In genomic region chr19:49819452-49820115, GRCh38 we compare ENCODE assay signal across 8 cellular contexts. TPM values are rescaled to one million over a fixed set of nuclear protein-coding genes. Genes with fewer than 3 reads are reported as not detected.
DNase-seq lines count a peak whose midpoint lies in the region; ATAC-seq and TF ChIP-seq lines count a peak whose summit lies in the region.
"Not testable (repeated sequence)": the region's sequence is repeated elsewhere in the genome, so short reads cannot be mapped to it uniquely, and the experiment has no call there.

No MANE protein-coding gene starts in this region.

- H3K27ac ChIP-seq in AG04450 (ENCODE audit: low read depth, low read length); H9 (ENCODE audit: insufficient read length, low read depth, low read length); skeletal muscle tissue (ENCODE audit: low read depth, low read length): not testable (repeated sequence)

- not testable (repeated sequence) for H3K27me3 Mint-ChIP-seq in H9 (ENCODE audit: low read depth); activated T-cell treated with anti-CD3 and anti-CD28 coated beads, Interleukin-2, amount 50 U/mL, for 24 hours; glutamatergic neuron (ENCODE audit: unreplicated experiment); naive B cell

- H3K4me3 ChIP-seq in AG04450 (ENCODE audit: low read depth, low read length) (peak overlapping the region; percentile 99), NT2/D1 (ENCODE audit: insufficient read length, low read depth) (peak overlapping the region; percentile 93), cardiac fibroblast (replicated peaks in 1 of 2; ENCODE audit: low read depth in 2 of 2, low read length in 2 of 2) (peak overlapping the region; percentile 76 to 95), skeletal muscle tissue (ENCODE audit: low read length in 3 of 3) (peak overlapping the region; percentile 87 to 94 (median 90))

- TF ChIP-seq CTCF in AG04450 (IDR thresholded peaks at IDR 0.05; ENCODE audit: low read depth, low read length); H9 (conservative IDR thresholded peaks at IDR 0.05); cardiac fibroblast (IDR thresholded peaks at IDR 0.05; ENCODE audit: low read depth, low read length); glutamatergic neuron (IDR thresholded peaks at IDR 0.05; ENCODE audit: partially characterized antibody, unreplicated experiment): not testable (repeated sequence)

- H2AK5ac ChIP-seq in H9 (ENCODE audit: insufficient read length, low read length): not testable (repeated sequence)

- not testable (repeated sequence) for H3K4ac ChIP-seq in H9 (ENCODE audit: low read depth, low read length)

- not testable (repeated sequence) for H3K4me1 ChIP-seq in H9 (ENCODE audit: insufficient read depth, low read length); NT2/D1 (ENCODE audit: insufficient read depth, insufficient read length)
- peaks cover 17 to 24% (median 17%) of the 10 kb centered on the region in 3 donors for H3K4me1 ChIP-seq in skeletal muscle tissue (ENCODE audit: control insufficient read depth in 3 of 3, insufficient read depth in 3 of 3, low read length in 3 of 3)

- not testable (repeated sequence) for H2BK5ac ChIP-seq in H9 (ENCODE audit: insufficient read length, low read length)

- H2BK120ac ChIP-seq in H9 (ENCODE audit: low read depth, low read length, poor library complexity, severe bottlenecking): not testable (repeated sequence)

- WGBS in H9 (ENCODE audit: extremely low coverage, insufficient read length, low lambda C conversion rate): no CpG with 5 or more reads among the region's 7 CpGs

- not testable (repeated sequence) for H3K56ac ChIP-seq in H9 (ENCODE audit: insufficient read length, low read depth, low read length)

- ATAC-seq in naive B cell (ENCODE audit: low read depth in 2 of 2): not testable (repeated sequence)

- DNase-seq in AG04450 (ENCODE audit: low read depth, low spot score); H9; NT2/D1 (ENCODE audit: low read depth, low spot score); activated T-cell treated with anti-CD3 and anti-CD28 coated beads, Interleukin-2, amount 50 U/mL, for 24 hours; cardiac fibroblast (ENCODE audit: low read depth in 2 of 2); glutamatergic neuron; naive B cell: not testable (repeated sequence)

- not testable (repeated sequence) for H3K27me3 ChIP-seq in AG04450 (ENCODE audit: control insufficient read depth, insufficient read depth, low read length); H9 (ENCODE audit: insufficient read depth, low read length); NT2/D1 (ENCODE audit: insufficient read depth, insufficient read length); skeletal muscle tissue (ENCODE audit: control insufficient read depth in 3 of 3, insufficient read depth in 3 of 3, low read length in 3 of 3)

- H3K36me3 Mint-ChIP-seq in H9 (ENCODE audit: insufficient read depth in 1 of 3, low read depth in 3 of 3): peaks cover 10 to 32% (median 21%) of the 10 kb centered on the region in 3 experiments
- H3K36me3 Mint-ChIP-seq in activated T-cell treated with anti-CD3 and anti-CD28 coated beads, Interleukin-2, amount 50 U/mL, for 24 hours (ENCODE audit: low read depth): peaks cover 37% of the 10 kb centered on the region
- not testable (repeated sequence) for H3K36me3 Mint-ChIP-seq in glutamatergic neuron (ENCODE audit: unreplicated experiment); naive B cell

- not testable (repeated sequence) for H3K23me2 ChIP-seq in H9 (ENCODE audit: insufficient read length, low read depth, low read length, poor library complexity, severe bottlenecking)

- not testable (repeated sequence) for H4K20me1 ChIP-seq in H9 (ENCODE audit: control insufficient read depth, insufficient read depth, insufficient read length)

- CTCF ChIA-PET in AG04450 (lab: Charles Lee): interaction anchor here (0.7 to 1.0 kb wide), 2 partner anchors 12 to 137 kb away, joined by 3 to 4 read pairs; no protein-coding TSS in a partner anchor

- not testable (repeated sequence) for H3K79me2 ChIP-seq in H9 (ENCODE audit: insufficient read depth, low read length)

- not testable (repeated sequence) for H4K8ac ChIP-seq in H9 (replicated peaks; ENCODE audit: insufficient read length, low read depth, low read length)

- H2AFZ ChIP-seq in H9 (ENCODE audit: low read length): not testable (repeated sequence)

- H3K18ac ChIP-seq in H9 (ENCODE audit: insufficient read length, low read depth, low read length): not testable (repeated sequence)

- H4K91ac ChIP-seq in H9 (ENCODE audit: insufficient read length, low read depth, low read length): not testable (repeated sequence)

- peaks cover 11% of the 10 kb centered on the region for H3K79me1 ChIP-seq in H9 (ENCODE audit: insufficient read depth, low read depth, low read length, poor library complexity, severe bottlenecking)

- H3K4me1 Mint-ChIP-seq in H9: peaks cover 10 to 17% of the 10 kb centered on the region in 2 experiments
- H3K4me1 Mint-ChIP-seq in activated T-cell treated with anti-CD3 and anti-CD28 coated beads, Interleukin-2, amount 50 U/mL, for 24 hours (ENCODE audit: low read depth): peaks cover 23% of the 10 kb centered on the region
- H3K4me1 Mint-ChIP-seq in glutamatergic neuron (ENCODE audit: low read depth, unreplicated experiment): not testable (repeated sequence)
- H3K4me1 Mint-ChIP-seq in naive B cell: peaks cover 27 to 43% (median 35%) of the 10 kb centered on the region in 3 donors

- not testable (repeated sequence) for H2BK12ac ChIP-seq in H9 (ENCODE audit: insufficient read length, low read depth, low read length)

- not testable (repeated sequence) for H2BK20ac ChIP-seq in H9 (ENCODE audit: low read depth, low read length, poor library complexity, severe bottlenecking)

- H3T11ph ChIP-seq in H9 (ENCODE audit: low read length): not testable (repeated sequence)

- H3K9me3 Mint-ChIP-seq in H9; activated T-cell treated with anti-CD3 and anti-CD28 coated beads, Interleukin-2, amount 50 U/mL, for 24 hours; glutamatergic neuron (ENCODE audit: unreplicated experiment); naive B cell: not testable (repeated sequence)

- H3K9me3 ChIP-seq in AG04450 (ENCODE audit: control insufficient read depth, insufficient read depth, low read length); H9 (ENCODE audit: control insufficient read depth, low read depth, low read length); NT2/D1 (ENCODE audit: insufficient read depth, low read length); skeletal muscle tissue (ENCODE audit: control insufficient read depth in 3 of 3, low read length in 3 of 3): not testable (repeated sequence)

- H3K36me3 ChIP-seq in NT2/D1 (ENCODE audit: insufficient read depth, insufficient read length, low read length) (peaks cover 22% of the 10 kb centered on the region), skeletal muscle tissue (ENCODE audit: control insufficient read depth in 3 of 3, insufficient read depth in 3 of 3, low read length in 3 of 3) (peaks cover 10 to 24% (median 10%) of the 10 kb centered on the region in 3 donors)

- H3K14ac ChIP-seq in H9 (ENCODE audit: insufficient read depth, low read length): not testable (repeated sequence)

- H3K9ac ChIP-seq in H9 (ENCODE audit: extremely low read depth, insufficient read length, low read length) (peak overlapping the region; percentile 93), NT2/D1 (ENCODE audit: insufficient read length, low read depth) (peak overlapping the region; percentile 95), skeletal muscle tissue (ENCODE audit: low read depth in 1 of 3, low read length in 3 of 3) (peak overlapping the region; percentile 45 to 99 (median 97))

- POLR2A ChIA-PET in AG04450 (lab: Yijun Ruan, JAX): interaction anchor here (0.6 kb wide), 1 partner anchor 58 kb away, joined by 3 read pairs; the partner anchor contains the start of gene TBC1D17

- H3K4me3 Mint-ChIP-seq in H9 (peak overlapping the region; percentile 94 to 96), glutamatergic neuron (ENCODE audit: unreplicated experiment) (peak overlapping the region; percentile 97), naive B cell (peak overlapping the region; percentile 91 to 100 (median 100))
- H3K4me3 Mint-ChIP-seq in activated T-cell treated with anti-CD3 and anti-CD28 coated beads, Interleukin-2, amount 50 U/mL, for 24 hours: peak overlapping the region; percentile 90

- H4K5ac ChIP-seq in H9 (ENCODE audit: insufficient read length, low read depth, low read length): not testable (repeated sequence)

- not testable (repeated sequence) for H3K23ac ChIP-seq in H9 (ENCODE audit: insufficient read length, low read depth, low read length)

- H3K27ac Mint-ChIP-seq in H9: peak overlapping the region; percentile 57 to 90 (median 80); a peak in 5 of 7 replicates
- peak overlapping the region; percentile 98 for H3K27ac Mint-ChIP-seq in activated T-cell treated with anti-CD3 and anti-CD28 coated beads, Interleukin-2, amount 50 U/mL, for 24 hours
- peak overlapping the region; percentile 75 for H3K27ac Mint-ChIP-seq in glutamatergic neuron (ENCODE audit: unreplicated experiment)
- H3K27ac Mint-ChIP-seq in naive B cell: peak overlapping the region; percentile 67 to 100 (median 95)

- H2BK15ac ChIP-seq in H9 (ENCODE audit: low read depth, low read length): not testable (repeated sequence)

- peak overlapping the region; percentile 74 for H3K4me2 ChIP-seq in H9 (ENCODE audit: insufficient read depth, insufficient read length, low read length)

RNA-seq across cellular contexts. Expression of gene MED25, which starts 1.5 kb away (rescaled TPM):
- 12.6 and 20.3 TPM in 2 replicates for polyA plus RNA-seq in AG04450 (2011; rRNA removed)
- polyA minus RNA-seq in AG04450 (2011; rRNA and poly(A)+ RNA removed): 25.4 and 33.2 TPM in 2 replicates
- 76.7 and 77.5 TPM in 2 replicates for total RNA-seq in H9 (2021)
- 51.0 TPM for total RNA-seq in glutamatergic neuron (ENCODE audit: unreplicated experiment)
- polyA plus RNA-seq in naive B cell (ENCODE audit: low read depth in 6 of 6): 10 to 100 TPM; 21.2 to 49.7 (median 28.9) TPM
- 11.0 TPM for total RNA-seq in skeletal muscle tissue

RNA-seq across cellular contexts. Expression of gene FUZ, which starts 6.5 kb away (rescaled TPM):
- polyA plus RNA-seq in AG04450 (2011; rRNA removed) (6.9 and 9.0 TPM in 2 replicates), naive B cell (ENCODE audit: low read depth in 6 of 6) (1 to 10 TPM; 4.7 to 8.4 (median 5.7) TPM)
- polyA minus RNA-seq in AG04450 (2011; rRNA and poly(A)+ RNA removed): 4.1 and 8.0 TPM in 2 replicates
- total RNA-seq in H9 (2021) (25.1 and 29.7 TPM in 2 replicates), glutamatergic neuron (ENCODE audit: unreplicated experiment) (13.6 TPM), skeletal muscle tissue (12.5 TPM)

RNA-seq across cellular contexts. Expression of gene PTOV1, which starts 31.4 kb away (rescaled TPM):
- polyA plus RNA-seq in AG04450 (2011; rRNA removed) (37.6 and 58.5 TPM in 2 replicates), naive B cell (ENCODE audit: low read depth in 6 of 6) (10 to 100 TPM; 46.1 to 98.3 (median 60.3) TPM)
- 69.9 and 97.7 TPM in 2 replicates for polyA minus RNA-seq in AG04450 (2011; rRNA and poly(A)+ RNA removed)
- total RNA-seq in H9 (2021) (309 and 317 TPM in 2 replicates), glutamatergic neuron (ENCODE audit: unreplicated experiment) (342 TPM), skeletal muscle tissue (63.7 TPM)

RNA-seq across cellular contexts. Expression of gene PNKP, which starts 47.8 kb away (rescaled TPM):
- 13.0 and 13.1 TPM in 2 replicates for polyA plus RNA-seq in AG04450 (2011; rRNA removed)
- polyA minus RNA-seq in AG04450 (2011; rRNA and poly(A)+ RNA removed): 12.2 and 17.3 TPM in 2 replicates
- 144 and 157 TPM in 2 replicates for total RNA-seq in H9 (2021)
- 81.3 TPM for total RNA-seq in glutamatergic neuron (ENCODE audit: unreplicated experiment)
- 10 to 100 TPM; 39.4 to 64.9 (median 49.8) TPM for polyA plus RNA-seq in naive B cell (ENCODE audit: low read depth in 6 of 6)
- total RNA-seq in skeletal muscle tissue: 17.2 TPM

RNA-seq across cellular contexts. Expression of gene AP2A1, which starts 52.8 kb away (rescaled TPM):
- polyA plus RNA-seq in AG04450 (2011; rRNA removed) (59.1 and 82.2 TPM in 2 replicates), naive B cell (ENCODE audit: low read depth in 6 of 6) (1 to 10 TPM; 3.9 to 8.0 (median 5.0) TPM)
- 96.8 and 122 TPM in 2 replicates for polyA minus RNA-seq in AG04450 (2011; rRNA and poly(A)+ RNA removed)
- total RNA-seq in H9 (2021) (108 and 109 TPM in 2 replicates), glutamatergic neuron (ENCODE audit: unreplicated experiment) (175 TPM), skeletal muscle tissue (32.9 TPM)
